Comparison of ENCODE assay signal across 8 cellular contexts in genomic region chr10:44975487-44976331, GRCh38. TPM values are rescaled to one million over a fixed set of nuclear protein-coding genes. Genes with fewer than 3 reads are reported as not detected.
DNase-seq lines count a peak whose midpoint lies in the region; ATAC-seq and TF ChIP-seq lines count a peak whose summit lies in the region.

No MANE protein-coding gene starts in this region.

- peaks cover 34% of the 10 kb centered on the region for H3K4me1 Mint-ChIP-seq in Calu3 (ENCODE audit: low read depth, unreplicated experiment)
- H3K4me1 Mint-ChIP-seq in nephron = peaks cover 63% of the 10 kb centered on the region
- peaks cover 15% of the 10 kb centered on the region for H3K4me1 Mint-ChIP-seq in activated T-cell treated with anti-CD3 and anti-CD28 coated beads, Interleukin-2, amount 50 U/mL, for 4 hours (ENCODE audit: low read depth)

- CTCF ChIA-PET in Calu3 (lab: Charles Lee) = interaction anchor here (0.6 to 1.8 kb wide), 12 partner anchors 9 to 1214 kb away, joined by 3 to 30 read pairs (median 5); no protein-coding TSS in a partner anchor
- CTCF ChIA-PET in HEK293T (lab: Yijun Ruan, JAX) = interaction anchor here (0.5 to 1.0 kb wide), 5 partner anchors 9 to 193 kb away, joined by 3 read pairs; partner anchors contain the start of gene RASSF4

- no peaks in the 10 kb centered on the region for H3K36me3 ChIP-seq in MG63

- H3K9me3 Mint-ChIP-seq in Calu3 (ENCODE audit: low read depth, unreplicated experiment) (no peaks in the 10 kb centered on the region), nephron (no peaks in the 10 kb centered on the region)
- H3K9me3 Mint-ChIP-seq in activated T-cell treated with anti-CD3 and anti-CD28 coated beads, Interleukin-2, amount 50 U/mL, for 4 hours = no peaks in the 10 kb centered on the region

- intact Hi-C loops in Calu3 (cut with micrococcal nuclease; ENCODE audit: unreplicated experiment) = loop anchor here (1.0 to 2.0 kb wide), 2 partner anchors 35 to 42 kb away; no protein-coding TSS in a partner anchor

- no peak overlapping the region for H3K4me3 ChIP-seq in MG63

- DNase-seq in Calu3 (peak; percentile 83), MG63 (peak; percentile 30), dedifferentiated amniotic fluid mesenchymal stem cell (ENCODE audit: extremely low spot score) (peak; percentile 52), HEK293T (ENCODE audit: extremely low spot score) (no peak), KG1 (lab: John Stamatoyannopoulos, UW) (no peak)
- DNase-seq in activated T-cell treated with anti-CD3 and anti-CD28 coated beads, Interleukin-2, amount 50 U/mL, for 4 hours = no peak

- peaks cover 23% of the 10 kb centered on the region for H3K36me3 Mint-ChIP-seq in Calu3 (ENCODE audit: insufficient read depth, unreplicated experiment)
- peaks cover 16% of the 10 kb centered on the region for H3K36me3 Mint-ChIP-seq in nephron (ENCODE audit: low read depth)
- H3K36me3 Mint-ChIP-seq in activated T-cell treated with anti-CD3 and anti-CD28 coated beads, Interleukin-2, amount 50 U/mL, for 4 hours (ENCODE audit: insufficient read depth) = no peaks in the 10 kb centered on the region

- no peak for TF ChIP-seq CTCF in Calu3 (IDR thresholded peaks at IDR 0.05; ENCODE audit: unreplicated experiment)
- no peak for TF ChIP-seq CTCF in nephron (IDR thresholded peaks at IDR 0.05; ENCODE audit: unreplicated experiment in 3 of 3)

- H3K27ac Mint-ChIP-seq in Calu3 (ENCODE audit: unreplicated experiment) = no peak overlapping the region
- H3K27ac Mint-ChIP-seq in nephron = peak overlapping the region; percentile 83 to 94 (median 89)

- POLR2A ChIA-PET in HEK293T (lab: Yijun Ruan, JAX) = interaction anchor here (1.0 to 1.4 kb wide), 2 partner anchors 10 to 12 kb away, joined by 3 to 4 read pairs; no protein-coding TSS in a partner anchor

- ATAC-seq in HG03432 (IDR thresholded peaks at IDR 0.05; ENCODE audit: unreplicated experiment) = no peak
- no peak for ATAC-seq in activated T-cell treated with anti-CD3 and anti-CD28 coated beads, Interleukin-2, amount 50 U/mL, for 4 hours

- H3K27me3 ChIP-seq in MG63 = no peaks in the 10 kb centered on the region

- H3K4me3 Mint-ChIP-seq in Calu3 (ENCODE audit: low read depth, unreplicated experiment) (peak overlapping the region; percentile 52), nephron (peak overlapping the region; percentile 63 to 79 (median 69))
- H3K4me3 Mint-ChIP-seq in activated T-cell treated with anti-CD3 and anti-CD28 coated beads, Interleukin-2, amount 50 U/mL, for 4 hours = no peak overlapping the region

- H3K9me3 ChIP-seq in MG63 = no peaks in the 10 kb centered on the region

- H3K27me3 Mint-ChIP-seq in Calu3 (ENCODE audit: unreplicated experiment) = no peaks in the 10 kb centered on the region
- no peaks in the 10 kb centered on the region for H3K27me3 Mint-ChIP-seq in nephron (ENCODE audit: low read depth)
- H3K27me3 Mint-ChIP-seq in activated T-cell treated with anti-CD3 and anti-CD28 coated beads, Interleukin-2, amount 50 U/mL, for 4 hours (ENCODE audit: low read depth) = no peaks in the 10 kb centered on the region

- BruUV-seq in Calu3 (replicated peaks; lab: Mats Ljungman, UMichigan) = no TSS peak

TF ChIP-seq in HEK293T, 16 proteins besides CTCF, POLR2A, EP300 and RAD21:
- no peak for TF ChIP-seq FOXK2 (IDR thresholded peaks at IDR 0.05)
- TF ChIP-seq PKNOX1 (IDR thresholded peaks at IDR 0.05) = no peak
- TF ChIP-seq NFRKB (IDR thresholded peaks at IDR 0.05) = no peak
- no peak for TF ChIP-seq FOXA1 (IDR thresholded peaks at IDR 0.05)
- no peak for TF ChIP-seq SUZ12 (IDR thresholded peaks at IDR 0.05)
- no peak for TF ChIP-seq BHLHE40 (IDR thresholded peaks at IDR 0.05; ENCODE audit: borderline replicate concordance)
- no peak for TF ChIP-seq TARDBP (IDR thresholded peaks at IDR 0.05)
- TF ChIP-seq LEF1 (IDR thresholded peaks at IDR 0.05; ENCODE audit: borderline replicate concordance) = no peak
- no peak for TF ChIP-seq ZNF384 (IDR thresholded peaks at IDR 0.05)
- TF ChIP-seq ELF4 (IDR thresholded peaks at IDR 0.05) = no peak

RNA-seq across cellular contexts. Expression of gene DEPP1, which starts 2.9 kb away (rescaled TPM):
- total RNA-seq in Calu3 (2022) = 11.1 and 16.5 TPM in 2 replicates
- total RNA-seq in MG63 (2014; rRNA removed; shearing (Covaris generic); ENCODE audit: low replicate concordance) = 0.44 and 3.5 TPM in 2 replicates
- total RNA-seq in activated T-cell treated with anti-CD3 and anti-CD28 coated beads, Interleukin-2, amount 50 U/mL, for 4 hours = under 1 TPM; 0.20 to 0.24 (median 0.22) TPM

RNA-seq across cellular contexts. Expression of gene RASSF4, which starts 16.1 kb away (rescaled TPM):
- 2.2 and 2.4 TPM in 2 replicates for total RNA-seq in Calu3 (2022)
- 0.15 and 0.26 TPM in 2 replicates for total RNA-seq in MG63 (2014; rRNA removed; shearing (Covaris generic); ENCODE audit: low replicate concordance)
- under 1 TPM; 0.28 to 0.61 (median 0.33) TPM for total RNA-seq in activated T-cell treated with anti-CD3 and anti-CD28 coated beads, Interleukin-2, amount 50 U/mL, for 4 hours

RNA-seq across cellular contexts. Expression of gene ZNF22, which starts 25.0 kb away (rescaled TPM):
- 10.8 and 11.9 TPM in 2 replicates for total RNA-seq in Calu3 (2022)
- 10.9 and 15.5 TPM in 2 replicates for total RNA-seq in MG63 (2014; rRNA removed; shearing (Covaris generic); ENCODE audit: low replicate concordance)
- total RNA-seq in activated T-cell treated with anti-CD3 and anti-CD28 coated beads, Interleukin-2, amount 50 U/mL, for 4 hours = 10 to 100 TPM; 16.4 to 22.9 (median 22.7) TPM

Comparison
In these comparisons a context has a peak if more than half of its experiments do, and no peak if none do; other contexts are left out.
1. DNase-seq: peak in Calu3 (single experiment), MG63 (single experiment) and dedifferentiated amniotic fluid mesenchymal stem cell (single experiment); none in HEK293T (single experiment), activated T-cell treated with anti-CD3 and anti-CD28 coated beads, Interleukin-2, amount 50 U/mL, for 4 hours (single experiment) and KG1 (single experiment).